In the genomic region with DNA sequence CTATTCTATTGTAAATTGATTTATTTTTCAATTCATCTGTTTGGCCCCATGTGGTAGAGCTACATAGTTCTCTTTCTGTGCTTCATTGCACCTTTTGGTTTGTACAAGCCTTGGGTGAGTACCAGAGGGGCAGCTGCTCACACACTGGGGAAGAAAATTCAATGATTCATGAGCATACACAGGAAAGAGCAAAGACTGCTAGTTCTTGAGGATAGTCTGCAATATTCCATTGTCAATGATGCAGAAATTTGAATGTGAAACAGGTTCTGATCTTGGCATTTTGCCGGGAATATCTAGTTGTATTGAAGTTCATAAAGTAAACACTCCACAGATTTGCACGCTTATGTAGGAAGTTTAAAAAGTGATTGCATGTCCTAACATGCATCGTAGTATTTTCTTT, we compare ENCODE assay signal across 17 cellular contexts.
DNase-seq lines count a peak whose midpoint lies in the region; ATAC-seq and TF ChIP-seq lines count a peak whose summit lies in the region.
"Had no signal": no experiment of that assay in that cellular context is flagged by ENCODE, and none has a peak within 500 bp of the region (broad histone marks: within the 10 kb centered on the region; RNA-seq: fewer than 3 reads in every experiment).

No MANE protein-coding gene starts in this region.

- no peaks in the 10 kb centered on the region for H3K27me3 ChIP-seq in thyroid gland
- no peaks in the 10 kb centered on the region for H3K27me3 ChIP-seq in upper lobe of right lung
- H3K27me3 ChIP-seq: BLaER1 treated with 17β-estradiol and CSF1 and Interleukin-3, amounts not matched to agents 10 nM and 100 nM; upper lobe of left lung had no signal

- no peak for ATAC-seq in upper lobe of right lung

- 56 to 58% methylated on average over 3 of the region's 3 CpGs for WGBS in thyroid gland, 2 donors

- H3K9me3 ChIP-seq in thyroid gland (no peaks in the 10 kb centered on the region), upper lobe of right lung (no peaks in the 10 kb centered on the region)
- H3K9me3 ChIP-seq: BLaER1 treated with 17β-estradiol and CSF1 and Interleukin-3, amounts not matched to agents 10 nM and 100 nM; upper lobe of left lung had no signal

- no peak for TF ChIP-seq POLR2A in thyroid gland (IDR thresholded peaks at IDR 0.05)

- H3K36me3 ChIP-seq in thyroid gland (no peaks in the 10 kb centered on the region), upper lobe of right lung (no peaks in the 10 kb centered on the region)
- H3K36me3 ChIP-seq: BLaER1 treated with 17β-estradiol and CSF1 and Interleukin-3, amounts not matched to agents 10 nM and 100 nM; upper lobe of left lung had no signal

- peak; percentile 33 for DNase-seq in NCI-H128 (lab: John Stamatoyannopoulos, UW; ENCODE audit: unreplicated experiment)
- peak; percentile 58 for DNase-seq in NCI-H2171 treated with DMSO at 0.1 percent for 48 hours (lab: John Stamatoyannopoulos, UW)
- DNase-seq in SHP77 treated with DMSO at 0.1 percent for 48 hours (lab: John Stamatoyannopoulos, UW) = peak; percentile 98
- DNase-seq in thyroid gland = peak; percentile 7 to 34
- DNase-seq in stimulated activated CD4-positive, alpha-beta T cell treated with anti-CD3 and anti-CD28 coated beads, Interleukin-15, amount 100 ng/mL, for 24 hours = no peak
- no peak for DNase-seq in upper lobe of right lung
- no peak for DNase-seq in activated CD8-positive, alpha-beta memory T cell treated with anti-CD3 and anti-CD28 coated beads, Interleukin-2, amount 50 U/mL, for 48 hours
- DNase-seq in GM10266 (ENCODE audit: extremely low spot score) = no peak
- DNase-seq: activated CD4-positive, alpha-beta T cell treated with anti-CD3 and anti-CD28 coated beads for 1 hour; amniotic stem cell; DND-41; endodermal cell; Kasumi-1; NCI-H1694 treated with DMSO at 0.1 percent for 48 hours; retina; upper lobe of left lung had no signal

- no peak overlapping the region for H3K27ac ChIP-seq in thyroid gland
- H3K27ac ChIP-seq in upper lobe of right lung = no peak overlapping the region
- H3K27ac ChIP-seq: BLaER1 treated with 17β-estradiol and CSF1 and Interleukin-3, amounts not matched to agents 10 nM and 100 nM; upper lobe of left lung had no signal

- H3K4me3 ChIP-seq in thyroid gland (replicated peaks in 1 of 3) = no peak overlapping the region
- H3K4me3 ChIP-seq in upper lobe of right lung = no peak overlapping the region
- H3K4me3 ChIP-seq: BLaER1 treated with 17β-estradiol and CSF1 and Interleukin-3, amounts not matched to agents 10 nM and 100 nM; upper lobe of left lung had no signal

- intact Hi-C loops in thyroid gland (cut with DNase I) (no loop called here), upper lobe of right lung (cut with DNase I) (no loop called here)

- TF ChIP-seq CTCF in thyroid gland (IDR thresholded peaks at IDR 0.05) = no peak
- TF ChIP-seq CTCF in upper lobe of right lung (IDR thresholded peaks at IDR 0.05) = no peak
- TF ChIP-seq CTCF in GM10266 (IDR thresholded peaks at IDR 0.05; ENCODE audit: control insufficient read depth, insufficient read depth, low read depth, missing control alignments) = no peak

- H3K4me1 ChIP-seq in thyroid gland (no peaks in the 10 kb centered on the region), upper lobe of right lung (no peaks in the 10 kb centered on the region)
- H3K4me1 ChIP-seq: upper lobe of left lung had no signal

Comparison
In these comparisons a context has a peak if more than half of its experiments do, and no peak if none do; other contexts are left out.
1. DNase-seq: peak in NCI-H128 (single experiment), NCI-H2171 treated with DMSO at 0.1 percent for 48 hours (single experiment), SHP77 treated with DMSO at 0.1 percent for 48 hours (single experiment) and thyroid gland (2 of 2); none in stimulated activated CD4-positive, alpha-beta T cell treated with anti-CD3 and anti-CD28 coated beads, Interleukin-15, amount 100 ng/mL, for 24 hours (single experiment), upper lobe of right lung (single experiment), activated CD8-positive, alpha-beta memory T cell treated with anti-CD3 and anti-CD28 coated beads, Interleukin-2, amount 50 U/mL, for 48 hours (single experiment) and GM10266 (single experiment).